31 cellular contexts compared by ENCODE assay signal in the genomic region with DNA sequence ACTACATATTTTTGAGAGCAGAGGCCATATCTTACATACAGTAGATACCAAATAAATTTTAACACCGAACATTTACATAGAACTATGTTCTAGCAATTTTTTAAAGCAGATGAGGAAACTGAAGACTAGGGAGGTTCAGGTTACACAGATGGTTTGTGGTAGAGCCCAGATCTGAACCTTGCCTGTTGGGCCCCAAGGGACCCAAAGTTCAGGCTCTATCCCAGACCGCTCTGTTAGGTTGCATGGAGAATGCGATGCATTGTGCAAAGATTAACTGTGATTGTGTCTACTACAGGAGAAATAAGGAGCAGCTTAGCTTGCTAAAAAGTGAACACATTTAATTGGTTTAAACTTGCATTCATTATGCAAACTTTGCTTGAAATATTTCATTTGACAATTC. TPM values are rescaled to one million over a fixed set of nuclear protein-coding genes. Genes with fewer than 3 reads are reported as not detected.
"Had no signal": no experiment of that assay in that cellular context is flagged by ENCODE, and none has a peak within 500 bp of the region (broad histone marks: within the 10 kb centered on the region; RNA-seq: fewer than 3 reads in every experiment).

No MANE protein-coding gene starts in this region.

- H3K4me3 Mint-ChIP-seq: activated CD4-positive, alpha-beta memory T cell treated with anti-CD3 and anti-CD28 coated beads, Interleukin-2, amount 10 ng/mL, durations not matched to agents 7 days and 5 days; activated CD4-positive, alpha-beta T cell treated with anti-CD3 and anti-CD28 coated beads, Interleukin-2, amount 10 ng/mL, durations not matched to agents 7 days and 5 days; activated naive CD4-positive, alpha-beta T cell treated with anti-CD3 and anti-CD28 coated beads, Interleukin-2, amount 10 ng/mL, durations not matched to agents 7 days and 5 days; activated naive CD8-positive, alpha-beta T cell treated with anti-CD3 and anti-CD28 coated beads, Interleukin-2, amount 10 ng/mL, durations not matched to agents 7 days and 5 days; activated T-cell treated with anti-CD3 and anti-CD28 coated beads, Interleukin-2, amount 50 U/mL, for 24 hours; activated T-cell treated with anti-CD3 and anti-CD28 coated beads, Interleukin-2, amount 50 U/mL, for 72 hours; brain; T-helper 17 cell; T-helper 2 cell treated with Interferon-gamma antibody and Interleukin-4, amounts not matched to agents 5 μg/mL and 100 μg/mL, for 36 hours had no signal

- ATAC-seq: activated naive CD4-positive, alpha-beta T cell treated with anti-CD3 and anti-CD28 coated beads, Interleukin-2, amount 50 U/mL, for 72 hours; activated T-cell treated with anti-CD3 and anti-CD28 coated beads, Interleukin-2, amount 50 U/mL, for 72 hours; T-helper 17 cell had no signal

- DNase-seq: activated CD4-positive, alpha-beta memory T cell treated with anti-CD3 and anti-CD28 coated beads, Interleukin-2, amount 10 ng/mL, durations not matched to agents 7 days and 5 days; activated CD4-positive, alpha-beta T cell treated with anti-CD3 and anti-CD28 coated beads for 1 hour; activated CD4-positive, alpha-beta T cell treated with anti-CD3 and anti-CD28 coated beads for 4 hours; activated CD4-positive, alpha-beta T cell treated with anti-CD3 and anti-CD28 coated beads, Interleukin-2, amount 10 ng/mL, durations not matched to agents 7 days and 5 days; activated CD4-positive, alpha-beta T cell treated with anti-CD3 and anti-CD28 coated beads, Interleukin-2, amount 50 U/mL, for 4 hours; activated CD8-positive, alpha-beta memory T cell treated with anti-CD3 and anti-CD28 coated beads, Interleukin-2, amount 50 U/mL, for 48 hours; activated gamma-delta T cell; activated naive CD4-positive, alpha-beta T cell; activated naive CD4-positive, alpha-beta T cell treated with anti-CD3 and anti-CD28 coated beads, Interleukin-2, amount 10 ng/mL, durations not matched to agents 7 days and 5 days; activated naive CD8-positive, alpha-beta T cell treated with anti-CD3 and anti-CD28 coated beads, Interleukin-2, amount 10 ng/mL, durations not matched to agents 7 days and 5 days; activated T-cell treated with anti-CD3 and anti-CD28 coated beads for 4 hours; activated T-cell treated with anti-CD3 and anti-CD28 coated beads, Interleukin-2, amount 50 U/mL, for 24 hours; activated T-cell treated with anti-CD3 and anti-CD28 coated beads, Interleukin-2, amount 50 U/mL, for 72 hours; central memory CD4-positive, alpha-beta T cell; cerebellar nuclear complex; colonic mucosa; effector CD8-positive, alpha-beta T cell; foreskin fibroblast; head of caudate nucleus; T-helper 1 cell; T-helper 17 cell had no signal

- H3K27me3 ChIP-seq: ascending aorta, breast epithelium, cardiac muscle cell, colonic mucosa had no signal

- H3K27ac ChIP-seq: ascending aorta, breast epithelium, cardiac muscle cell, colonic mucosa, epithelial cell of prostate had no signal

- H3K4me1 ChIP-seq: ascending aorta, breast epithelium, colonic mucosa had no signal

- H3K9me3 Mint-ChIP-seq: activated CD4-positive, alpha-beta T cell treated with anti-CD3 and anti-CD28 coated beads, Interleukin-2, amount 10 ng/mL, durations not matched to agents 7 days and 5 days; activated naive CD4-positive, alpha-beta T cell treated with anti-CD3 and anti-CD28 coated beads, Interleukin-2, amount 10 ng/mL, durations not matched to agents 7 days and 5 days; activated naive CD8-positive, alpha-beta T cell treated with anti-CD3 and anti-CD28 coated beads, Interleukin-2, amount 10 ng/mL, durations not matched to agents 7 days and 5 days; T-helper 2 cell treated with Interferon-gamma antibody and Interleukin-4, amounts not matched to agents 5 μg/mL and 100 μg/mL, for 36 hours had no signal

- H3K27ac Mint-ChIP-seq: activated CD4-positive, alpha-beta memory T cell treated with anti-CD3 and anti-CD28 coated beads, Interleukin-2, amount 10 ng/mL, durations not matched to agents 7 days and 5 days; activated CD4-positive, alpha-beta T cell treated with anti-CD3 and anti-CD28 coated beads, Interleukin-2, amount 10 ng/mL, durations not matched to agents 7 days and 5 days; activated naive CD4-positive, alpha-beta T cell treated with anti-CD3 and anti-CD28 coated beads, Interleukin-2, amount 10 ng/mL, durations not matched to agents 7 days and 5 days; activated naive CD4-positive, alpha-beta T cell treated with anti-CD3 and anti-CD28 coated beads, Interleukin-2, amount 50 U/mL, for 72 hours; activated naive CD8-positive, alpha-beta T cell treated with anti-CD3 and anti-CD28 coated beads, Interleukin-2, amount 10 ng/mL, durations not matched to agents 7 days and 5 days; activated T-cell treated with anti-CD3 and anti-CD28 coated beads, Interleukin-2, amount 50 U/mL, for 24 hours; activated T-cell treated with anti-CD3 and anti-CD28 coated beads, Interleukin-2, amount 50 U/mL, for 72 hours; T-helper 17 cell; T-helper 2 cell treated with Interferon-gamma antibody and Interleukin-4, amounts not matched to agents 5 μg/mL and 100 μg/mL, for 36 hours had no signal

- H3K4me1 Mint-ChIP-seq: activated CD4-positive, alpha-beta memory T cell treated with anti-CD3 and anti-CD28 coated beads, Interleukin-2, amount 10 ng/mL, durations not matched to agents 7 days and 5 days; activated CD4-positive, alpha-beta T cell treated with anti-CD3 and anti-CD28 coated beads, Interleukin-2, amount 10 ng/mL, durations not matched to agents 7 days and 5 days; activated naive CD4-positive, alpha-beta T cell treated with anti-CD3 and anti-CD28 coated beads, Interleukin-2, amount 10 ng/mL, durations not matched to agents 7 days and 5 days; activated naive CD8-positive, alpha-beta T cell treated with anti-CD3 and anti-CD28 coated beads, Interleukin-2, amount 10 ng/mL, durations not matched to agents 7 days and 5 days; brain; T-helper 17 cell had no signal

- H3K9me3 ChIP-seq: ascending aorta, breast epithelium, colonic mucosa had no signal

- H3K4me3 ChIP-seq: ascending aorta, breast epithelium, cardiac muscle cell, colonic mucosa had no signal

- H3K36me3 Mint-ChIP-seq: activated naive CD4-positive, alpha-beta T cell treated with anti-CD3 and anti-CD28 coated beads, Interleukin-2, amount 10 ng/mL, durations not matched to agents 7 days and 5 days; activated naive CD4-positive, alpha-beta T cell treated with anti-CD3 and anti-CD28 coated beads, Interleukin-2, amount 50 U/mL, for 72 hours; activated naive CD8-positive, alpha-beta T cell treated with anti-CD3 and anti-CD28 coated beads, Interleukin-2, amount 10 ng/mL, durations not matched to agents 7 days and 5 days; brain had no signal

- H3K27me3 Mint-ChIP-seq: activated CD4-positive, alpha-beta memory T cell treated with anti-CD3 and anti-CD28 coated beads, Interleukin-2, amount 10 ng/mL, durations not matched to agents 7 days and 5 days; activated CD4-positive, alpha-beta T cell treated with anti-CD3 and anti-CD28 coated beads, Interleukin-2, amount 10 ng/mL, durations not matched to agents 7 days and 5 days; activated naive CD4-positive, alpha-beta T cell treated with anti-CD3 and anti-CD28 coated beads, Interleukin-2, amount 10 ng/mL, durations not matched to agents 7 days and 5 days; activated naive CD8-positive, alpha-beta T cell treated with anti-CD3 and anti-CD28 coated beads, Interleukin-2, amount 10 ng/mL, durations not matched to agents 7 days and 5 days; activated T-cell treated with anti-CD3 and anti-CD28 coated beads, Interleukin-2, amount 50 U/mL, for 24 hours; T-helper 17 cell had no signal

- FAIRE-seq: endometrium, endothelial cell of umbilical vein, frontal cortex had no signal

- H3K36me3 ChIP-seq: ascending aorta, breast epithelium, cardiac muscle cell, colonic mucosa had no signal

RNA-seq across cellular contexts. Expression of gene DSC3, which starts 16.4 kb away (rescaled TPM):
- total RNA-seq: activated CD4-positive, alpha-beta memory T cell treated with anti-CD3 and anti-CD28 coated beads, Interleukin-2, amount 10 ng/mL, durations not matched to agents 7 days and 5 days; activated CD4-positive, alpha-beta T cell treated with anti-CD3 and anti-CD28 coated beads, Interleukin-2, amount 10 ng/mL, durations not matched to agents 7 days and 5 days; activated naive CD4-positive, alpha-beta T cell treated with anti-CD3 and anti-CD28 coated beads, Interleukin-2, amount 50 U/mL, for 72 hours; activated naive CD8-positive, alpha-beta T cell treated with anti-CD3 and anti-CD28 coated beads, Interleukin-2, amount 10 ng/mL, durations not matched to agents 7 days and 5 days; activated T-cell treated with anti-CD3 and anti-CD28 coated beads, Interleukin-2, amount 50 U/mL, for 72 hours; T-helper 17 cell had no signal

RNA-seq across cellular contexts. Expression of gene DSC2, which starts 43.3 kb away (rescaled TPM):
- total RNA-seq: activated CD4-positive, alpha-beta memory T cell treated with anti-CD3 and anti-CD28 coated beads, Interleukin-2, amount 10 ng/mL, durations not matched to agents 7 days and 5 days; activated CD4-positive, alpha-beta T cell treated with anti-CD3 and anti-CD28 coated beads, Interleukin-2, amount 10 ng/mL, durations not matched to agents 7 days and 5 days; activated naive CD4-positive, alpha-beta T cell treated with anti-CD3 and anti-CD28 coated beads, Interleukin-2, amount 50 U/mL, for 72 hours; activated naive CD8-positive, alpha-beta T cell treated with anti-CD3 and anti-CD28 coated beads, Interleukin-2, amount 10 ng/mL, durations not matched to agents 7 days and 5 days; activated T-cell treated with anti-CD3 and anti-CD28 coated beads, Interleukin-2, amount 50 U/mL, for 72 hours; endothelial cell of umbilical vein had no signal
